In genomic region chr1:227745568-227745967, GRCh38 we compare ENCODE assay signal across 1 cellular context.
A peak's percentile ranks its signal among the peaks of the same experiment; 100 is the strongest.
TF ChIP-seq lines count a peak whose summit lies in the region.

No MANE protein-coding gene starts in this region.

TF ChIP-seq in HepG2, 621 proteins besides CTCF, POLR2A, EP300 and RAD21:
- TF ChIP-seq POLR2AphosphoS5 (IDR thresholded peaks at IDR 0.05; ENCODE audit: low read depth, low read length) = no peak
- TF ChIP-seq AGO2 (optimal IDR thresholded peaks at IDR 0.05; ENCODE audit: low read depth, low read length) = peak; percentile 7
